Comparison of ENCODE assay signal across 8 cellular contexts in genomic region chr1:55215194-55216021, GRCh38. TPM values are rescaled to one million over a fixed set of nuclear protein-coding genes. Genes with fewer than 3 reads are reported as not detected.
DNase-seq lines count a peak whose midpoint lies in the region; ATAC-seq and TF ChIP-seq lines count a peak whose summit lies in the region.

USP24 (minus strand) TSS chr1:55215364; CDS start chr1:55215113, 251 bp downstream.

- H3K27me3 ChIP-seq in Caco-2 (replicated peaks; ENCODE audit: control insufficient read depth, insufficient read depth, low read length), result no peaks in the 10 kb centered on the region
- H3K27me3 ChIP-seq in HL-60 (ENCODE audit: insufficient read depth, poor library complexity, severe bottlenecking), result no peaks in the 10 kb centered on the region
- no peaks in the 10 kb centered on the region for H3K27me3 ChIP-seq in OCI-LY1 (ENCODE audit: insufficient read depth, low read length)

- H4K20me1 ChIP-seq in OCI-LY1 (ENCODE audit: insufficient read depth, low read length), result no peaks in the 10 kb centered on the region

- H3K4me1 Mint-ChIP-seq in Caco-2 (ENCODE audit: low read depth, unreplicated experiment), result peaks cover 45% of the 10 kb centered on the region

- CTCF ChIA-PET in Caco-2 (lab: Charles Lee), result interaction anchor here (1.4 kb wide), 1 partner anchor 71 kb away, joined by 3 read pairs; no protein-coding TSS in a partner anchor

- BruUV-seq in Caco-2 (replicated peaks; lab: Mats Ljungman, UMichigan), result no TSS peak

- peak within 1 kb of the TSS; percentile 97 for H3K9ac ChIP-seq in OCI-LY1 (ENCODE audit: low read length)

- no peaks in the 10 kb centered on the region for H3K9me3 ChIP-seq in Caco-2
- H3K9me3 ChIP-seq in OCI-LY1 (ENCODE audit: low read length), result no peaks in the 10 kb centered on the region

- no peaks in the 10 kb centered on the region for H3K27me3 Mint-ChIP-seq in Caco-2 (ENCODE audit: insufficient read depth, unreplicated experiment)

- intact Hi-C loops in Caco-2 (cut with micrococcal nuclease; ENCODE audit: unreplicated experiment), result loop anchor here (2.0 kb wide), 1 partner anchor 17 kb away; no protein-coding TSS in a partner anchor

- TF ChIP-seq CTCF in Caco-2 (IDR thresholded peaks at IDR 0.05; ENCODE audit: insufficient read depth in 1 of 2, low read depth in 1 of 2, low read length in 1 of 2, severe bottlenecking in 1 of 2, unreplicated experiment in 1 of 2), result no peak
- no peak for TF ChIP-seq CTCF in HL-60 (IDR thresholded peaks at IDR 0.05; ENCODE audit: insufficient read depth, low read length)
- no peak for TF ChIP-seq CTCF in OCI-LY1 (IDR thresholded peaks at IDR 0.05; ENCODE audit: low read length)

- peak within 1 kb of the TSS; percentile 100 for H3K27ac Mint-ChIP-seq in Caco-2 (ENCODE audit: unreplicated experiment)

- H3F3A ChIP-seq in OCI-LY1 (ENCODE audit: insufficient read depth, low read length), result no peaks in the 10 kb centered on the region

- peak within 1 kb of the TSS; percentile 91 for H3K4me3 Mint-ChIP-seq in Caco-2 (ENCODE audit: unreplicated experiment)

- peak within 1 kb of the TSS; percentile 99 for H3K4me2 ChIP-seq in OCI-LY1 (ENCODE audit: low read length)

- no peaks in the 10 kb centered on the region for H3K9me3 Mint-ChIP-seq in Caco-2 (ENCODE audit: unreplicated experiment)

- DNase-seq in Caco-2 (peak; percentile 82 to 85), HL-60 (ENCODE audit: low read depth in 1 of 2, low spot score in 1 of 2) (peak in 1 of 2 experiments; percentile 76), activated T-cell treated with anti-CD3 and anti-CD28 coated beads for 4 hours (peak; percentile 64), epithelial cell of prostate (ENCODE audit: low read depth, low spot score) (peak; percentile 8), mucosa of gallbladder (ENCODE audit: low spot score) (peak; percentile 79)
- DNase-seq in stimulated activated CD8-positive, alpha-beta memory T cell treated with anti-CD3 and anti-CD28 coated beads, Interleukin-4, amount 100 ng/mL, for 4 hours (ENCODE audit: low read depth in 2 of 2, low spot score in 1 of 2), result peak; percentile 47 to 60

- H3K27ac ChIP-seq in HL-60 (replicated peaks), result peak within 1 kb of the TSS; percentile 89
- peak within 1 kb of the TSS; percentile 78 for H3K27ac ChIP-seq in OCI-LY1 (ENCODE audit: low read depth, low read length, poor library complexity, severe bottlenecking)
- peak within 1 kb of the TSS; percentile 82 for H3K27ac ChIP-seq in epithelial cell of prostate

- peaks cover 26% of the 10 kb centered on the region for H3K4me1 ChIP-seq in Caco-2
- peaks cover 64% of the 10 kb centered on the region for H3K4me1 ChIP-seq in OCI-LY1 (ENCODE audit: insufficient read depth, low read length, severe bottlenecking)

- H3K36me3 ChIP-seq in Caco-2 (ENCODE audit: control insufficient read depth, insufficient read depth, low read length) (no peaks in the 10 kb centered on the region), OCI-LY1 (ENCODE audit: insufficient read depth, low read length) (no peaks in the 10 kb centered on the region)

- peak within 1 kb of the TSS; percentile 84 for H3K4me3 ChIP-seq in Caco-2 (ENCODE audit: low read depth, low read length)
- H3K4me3 ChIP-seq in HL-60 (replicated peaks; ENCODE audit: insufficient read depth, low read length), result peak within 1 kb of the TSS; percentile 89
- peak within 1 kb of the TSS; percentile 93 for H3K4me3 ChIP-seq in OCI-LY1 (ENCODE audit: low read depth, low read length, poor library complexity, severe bottlenecking)

- H3K9me2 ChIP-seq in OCI-LY1 (ENCODE audit: low read depth, low read length), result no peaks in the 10 kb centered on the region

- H3K36me3 Mint-ChIP-seq in Caco-2 (ENCODE audit: insufficient read depth, unreplicated experiment), result peaks cover 19% of the 10 kb centered on the region

- peaks cover 23% of the 10 kb centered on the region for H3K79me2 ChIP-seq in OCI-LY1 (ENCODE audit: insufficient read depth, low read length)

- POLR2A ChIA-PET in Caco-2 (lab: Charles Lee), result no interaction called here

- peak; percentile 70 for ATAC-seq in GM19467 (IDR thresholded peaks at IDR 0.05; ENCODE audit: unreplicated experiment)

- peak within 1 kb of the TSS; percentile 78; the same call in 1 of the 2 replicates for H2AFZ ChIP-seq in OCI-LY1 (ENCODE audit: low read length)

RNA-seq across cellular contexts. Expression of gene USP24, which starts in this region (rescaled TPM):
- total RNA-seq in Caco-2 (2022) (34.7 and 36.4 TPM in 2 replicates), mucosa of gallbladder (34.6 TPM)
